Comparison of ENCODE assay signal across 19 cellular contexts in genomic region chr1:53478186-53478585, GRCh38. TPM values are rescaled to one million over a fixed set of nuclear protein-coding genes. Genes with fewer than 3 reads are reported as not detected.
DNase-seq lines count a peak whose midpoint lies in the region; ATAC-seq and TF ChIP-seq lines count a peak whose summit lies in the region.
"Had no signal": no experiment of that assay in that cellular context is flagged by ENCODE, and none has a peak within 500 bp of the region (broad histone marks: within the 10 kb centered on the region; RNA-seq: fewer than 3 reads in every experiment).

No MANE protein-coding gene starts in this region.

- H3K4me3 Mint-ChIP-seq in brain (no peak overlapping the region), nephron (no peak overlapping the region)
- H3K4me3 Mint-ChIP-seq: CD4-positive, CD25-positive, alpha-beta regulatory T cell had no signal

- no peaks in the 10 kb centered on the region for H3K9me3 ChIP-seq in HEK293 (ENCODE audit: control insufficient read depth, insufficient read depth, low read depth, low read length)
- H3K9me3 ChIP-seq: BLaER1 treated with 17β-estradiol and CSF1 and Interleukin-3, amounts not matched to agents 10 nM and 100 nM had no signal

- DNase-seq in EH (ENCODE audit: low read depth) (peak; percentile 30), HuH-7 (ENCODE audit: low spot score) (no peak), COLO829 (ENCODE audit: low spot score) (no peak), Right ventricle myocardium inferior (ENCODE audit: missing footprints) (no peak)
- DNase-seq: ACHN; Calu3; CD4-positive, CD25-positive, alpha-beta regulatory T cell; DMS153; DMS79 treated with DMSO at 0.1 percent for 48 hours; GF-D8; GM23248 had no signal

- CTCF ChIA-PET in HEK293 (lab: Yijun Ruan, JAX) = interaction anchor here (0.7 kb wide), 1 partner anchor 1472 kb away, joined by 3 read pairs; no protein-coding TSS in a partner anchor

- H3K4me3 ChIP-seq in HEK293 (ENCODE audit: low read depth, low read length) = no peak overlapping the region
- H3K4me3 ChIP-seq: BLaER1 treated with 17β-estradiol and CSF1 and Interleukin-3, amounts not matched to agents 10 nM and 100 nM; GM23248; K562 had no signal

- TF ChIP-seq CTCF in HEK293 (tag by site-specific recombination; IDR thresholded peaks at IDR 0.05) (no peak), brain (conservative IDR thresholded peaks at IDR 0.05) (no peak), nephron (IDR thresholded peaks at IDR 0.05; ENCODE audit: unreplicated experiment in 3 of 3) (no peak)

- H3K27ac ChIP-seq in HEK293 (ENCODE audit: extremely low read depth, low read depth, low read length) = no peak overlapping the region
- H3K27ac ChIP-seq: BLaER1 treated with 17β-estradiol and CSF1 and Interleukin-3, amounts not matched to agents 10 nM and 100 nM; GM23248 had no signal

- H3K27ac Mint-ChIP-seq in brain (peak overlapping the region in 4 of 5 experiments; percentile 5 to 81 (median 62)), nephron (peak overlapping the region in 2 of 3 experiments; percentile 79 to 83)
- H3K27ac Mint-ChIP-seq: CD4-positive, CD25-positive, alpha-beta regulatory T cell had no signal

- H3K36me3 Mint-ChIP-seq in brain (no peaks in the 10 kb centered on the region), nephron (ENCODE audit: low read depth) (no peaks in the 10 kb centered on the region)
- H3K36me3 Mint-ChIP-seq: CD4-positive, CD25-positive, alpha-beta regulatory T cell had no signal

- no peak for ATAC-seq in HG03442 (IDR thresholded peaks at IDR 0.05; ENCODE audit: unreplicated experiment)
- ATAC-seq in Right ventricle myocardium inferior = no peak
- ATAC-seq: HepG2, K562 had no signal

- peaks cover 37% of the 10 kb centered on the region for H3K4me1 Mint-ChIP-seq in brain
- H3K4me1 Mint-ChIP-seq in nephron = peaks cover 10% of the 10 kb centered on the region
- H3K4me1 Mint-ChIP-seq: CD4-positive, CD25-positive, alpha-beta regulatory T cell had no signal

- intact Hi-C loops in Right ventricle myocardium inferior (cut with DNase I) = no loop called here

- H3K36me3 ChIP-seq in HEK293 (ENCODE audit: control insufficient read depth in 2 of 2, insufficient read depth in 1 of 2, low read length in 2 of 2) = no peaks in the 10 kb centered on the region
- H3K36me3 ChIP-seq: BLaER1 treated with 17β-estradiol and CSF1 and Interleukin-3, amounts not matched to agents 10 nM and 100 nM had no signal

- peaks cover 8% of the 10 kb centered on the region for H3K27me3 Mint-ChIP-seq in brain
- peaks cover 12% of the 10 kb centered on the region for H3K27me3 Mint-ChIP-seq in nephron (ENCODE audit: low read depth)
- H3K27me3 Mint-ChIP-seq: CD4-positive, CD25-positive, alpha-beta regulatory T cell had no signal

- H3K9me3 Mint-ChIP-seq in brain (peaks cover 0 to 13% (median 2%) of the 10 kb centered on the region in 5 experiments), nephron (no peaks in the 10 kb centered on the region)

- no peaks in the 10 kb centered on the region for H3K4me1 ChIP-seq in HEK293 (ENCODE audit: control insufficient read depth, insufficient read depth, low read length)

- POLR2A ChIA-PET in HEK293 (lab: Yijun Ruan, JAX) = no interaction called here

TF ChIP-seq in HEK293, 187 proteins besides CTCF, POLR2A, EP300 and RAD21:
- peak; percentile 52; the same call in 1 of the 2 replicates for TF ChIP-seq REST (tag by site-specific recombination; IDR thresholded peaks at IDR 0.05)
- TF ChIP-seq ZNF324 (tag by site-specific recombination; IDR thresholded peaks at IDR 0.05) = no peak
TF ChIP-seq in HEK293: peak in this region for 1.

RNA-seq across cellular contexts. Expression of gene DMRTB1, which starts 19.0 kb away (rescaled TPM):
- not detected for polyA plus RNA-seq in brain (ENCODE audit: insufficient read depth, low read depth, low replicate concordance)
- not detected for total RNA-seq in Right ventricle myocardium inferior
- total RNA-seq: A172; Calu3; CD4-positive, CD25-positive, alpha-beta regulatory T cell; GM23248; HepG2 had no signal
- polyA plus RNA-seq: CD4-positive, CD25-positive, alpha-beta regulatory T cell; GM23248; HepG2 had no signal
